ENCODE assay signal across 17 cellular contexts in genomic region chr10:24790599-24790998, GRCh38.
DNase-seq lines count a peak whose midpoint lies in the region; ATAC-seq, FAIRE-seq and TF ChIP-seq lines count a peak whose summit lies in the region.
"Had no signal": no experiment of that assay in that cellular context is flagged by ENCODE, and none has a peak within 500 bp of the region (broad histone marks: within the 10 kb centered on the region; RNA-seq: fewer than 3 reads in every experiment).

No MANE protein-coding gene starts in this region.

- no peak overlapping the region for H2BK15ac ChIP-seq in H1 (ENCODE audit: low read length)

- WGBS in HepG2 (ENCODE audit: low lambda C conversion rate): 70% methylated on average over 11 of the region's 11 CpGs
- 79% methylated on average over 11 of the region's 11 CpGs for WGBS in right lobe of liver (ENCODE audit: insufficient coverage, low coverage, low lambda C conversion rate, missing lambda C conversion rate)
- 90% methylated on average over 11 of the region's 11 CpGs; no CpG with 5 or more reads in 1 of the 2 experiments for WGBS in H1 (ENCODE audit: extremely low coverage in 1 of 2, insufficient coverage in 1 of 2, insufficient read length in 1 of 2, insufficient replicate concordance in 2 of 2, low coverage in 1 of 2, low lambda C conversion rate in 2 of 2, missing lambda C conversion rate in 1 of 2), 2 experiments
- 92 to 95% methylated on average over 11 of the region's 11 CpGs for WGBS in transverse colon (ENCODE audit: low coverage in 1 of 2), 2 donors
- WGBS in hepatocyte (ENCODE audit: low lambda C conversion rate, missing lambda C conversion rate): 87% methylated on average over 11 of the region's 11 CpGs

- H3K4ac ChIP-seq in H1 (replicated peaks; ENCODE audit: insufficient read length, low read depth, low read length): no peak overlapping the region

- H2BK12ac ChIP-seq in H1 (ENCODE audit: low read depth, low read length): no peak overlapping the region

- CTCF ChIA-PET in HepG2 (lab: Yijun Ruan, JAX; ENCODE audit: low intra/inter-chr PET ratio, low total read pairs) (no interaction called here), H1 (lab: Charles Lee; ENCODE audit: partially characterized antibody) (interaction anchor here (0.7 kb wide), 1 partner anchor 290 kb away, joined by 5 read pairs; no protein-coding TSS in a partner anchor)

- no peak overlapping the region for H2AK5ac ChIP-seq in H1 (ENCODE audit: low read depth, low read length)

- no peak overlapping the region for H4K5ac ChIP-seq in H1 (ENCODE audit: insufficient read length, low read depth, low read length)

- no peaks in the 10 kb centered on the region for H3K23me2 ChIP-seq in H1 (ENCODE audit: low read depth, low read length)

- H3K9ac ChIP-seq in HepG2 (ENCODE audit: insufficient read depth, low read depth, low read length): no peak overlapping the region
- no peak overlapping the region for H3K9ac ChIP-seq in H1 (replicated peaks in 1 of 4; ENCODE audit: extremely low read depth in 1 of 4, low read depth in 3 of 4, low read length in 3 of 4)

- H3K27me3 ChIP-seq in HepG2 (ENCODE audit: control insufficient read depth in 1 of 2, insufficient read depth in 2 of 2, low read length in 2 of 2): no peaks in the 10 kb centered on the region; a peak in 1 of 5 replicates
- H3K27me3 ChIP-seq in right lobe of liver: no peaks in the 10 kb centered on the region
- H3K27me3 ChIP-seq in H1 (replicated peaks in 1 of 4; ENCODE audit: control insufficient read depth in 3 of 4, extremely low read depth in 1 of 4, insufficient read depth in 3 of 4, low read length in 3 of 4): no peaks in the 10 kb centered on the region
- no peaks in the 10 kb centered on the region for H3K27me3 ChIP-seq in transverse colon
- no peaks in the 10 kb centered on the region for H3K27me3 ChIP-seq in hepatocyte

- H3K18ac ChIP-seq in H1 (ENCODE audit: extremely low read depth, low read length): no peak overlapping the region

- H3K36me3 ChIP-seq in HepG2 (replicated peaks in 1 of 2; ENCODE audit: control insufficient read depth in 1 of 2, insufficient read depth in 2 of 2, low read length in 2 of 2) (no peaks in the 10 kb centered on the region), right lobe of liver (no peaks in the 10 kb centered on the region), H1 (ENCODE audit: control insufficient read depth in 2 of 4, insufficient read depth in 4 of 4, low read length in 3 of 4) (no peaks in the 10 kb centered on the region), transverse colon (no peaks in the 10 kb centered on the region), hepatocyte (replicated peaks; ENCODE audit: insufficient read depth, low read depth) (no peaks in the 10 kb centered on the region)

- no peaks in the 10 kb centered on the region for H3K9me3 ChIP-seq in HepG2 (ENCODE audit: low read length)
- no peaks in the 10 kb centered on the region for H3K9me3 ChIP-seq in right lobe of liver
- H3K9me3 ChIP-seq in H1 (ENCODE audit: insufficient read depth in 2 of 2, low read depth in 1 of 2, low read length in 1 of 2): no peaks in the 10 kb centered on the region
- no peaks in the 10 kb centered on the region for H3K9me3 ChIP-seq in transverse colon
- no peaks in the 10 kb centered on the region for H3K9me3 ChIP-seq in hepatocyte (ENCODE audit: low read depth)

- no peak overlapping the region for H2BK5ac ChIP-seq in H1 (ENCODE audit: low read depth, low read length)

- no peaks in the 10 kb centered on the region for H4K20me1 ChIP-seq in HepG2 (ENCODE audit: insufficient read depth, low read length)
- no peaks in the 10 kb centered on the region for H4K20me1 ChIP-seq in H1 (replicated peaks in 1 of 2; ENCODE audit: control insufficient read depth in 1 of 2, insufficient read depth in 2 of 2, low read length in 2 of 2)
- H4K20me1 ChIP-seq in hepatocyte (ENCODE audit: insufficient read depth, poor library complexity, severe bottlenecking): no peaks in the 10 kb centered on the region

- no peak for TF ChIP-seq CTCF in HepG2 (CRISPR knock-in tag; IDR thresholded peaks at IDR 0.05)
- TF ChIP-seq CTCF in right lobe of liver (IDR thresholded peaks at IDR 0.05): no peak
- TF ChIP-seq CTCF in H1 (IDR thresholded peaks at IDR 0.05; ENCODE audit: control extremely low read depth in 1 of 3, insufficient read depth in 1 of 3, low read depth in 1 of 3, low read length in 3 of 3): no peak
- TF ChIP-seq CTCF in transverse colon (IDR thresholded peaks at IDR 0.05): no peak
- TF ChIP-seq CTCF in hepatocyte (IDR thresholded peaks at IDR 0.05; ENCODE audit: poor library complexity): no peak

- no peaks in the 10 kb centered on the region for H3K79me1 ChIP-seq in H1 (ENCODE audit: low read depth, low read length)

- H2BK120ac ChIP-seq in H1 (replicated peaks; ENCODE audit: low read depth, low read length): no peak overlapping the region

- in situ Hi-C loops in HepG2 (cut with HindIII; ENCODE audit: extremely low pct_ligation_motif_present, low pct_unique_long_range_greater_than_20kb) (no loop called here), transverse colon (cut with MboI; ENCODE audit: low pct_ligation_motif_present in 1 of 4, low pct_unique_long_range_greater_than_20kb in 1 of 4, low sequenced_read_pairs in 3 of 4) (no loop called here)

- no peak for TF ChIP-seq POLR2A in HepG2 (IDR thresholded peaks at IDR 0.05; ENCODE audit: insufficient read depth in 1 of 2, low read depth in 2 of 2, low read length in 2 of 2)
- no peak for TF ChIP-seq POLR2A in right lobe of liver (IDR thresholded peaks at IDR 0.05)
- TF ChIP-seq POLR2A in H1 (IDR thresholded peaks at IDR 0.05; ENCODE audit: control extremely low read depth in 1 of 2, low read depth in 2 of 2, low read length in 2 of 2): no peak
- no peak for TF ChIP-seq POLR2A in transverse colon (IDR thresholded peaks at IDR 0.05)
- no peak for TF ChIP-seq POLR2A in GM18505 (IDR thresholded peaks at IDR 0.05; ENCODE audit: borderline replicate concordance, extremely low read depth, insufficient read depth, insufficient read length)

- ATAC-seq in HepG2 (no peak), right lobe of liver (no peak), GM18505 (IDR thresholded peaks at IDR 0.05; ENCODE audit: unreplicated experiment) (no peak)
- ATAC-seq: sciatic nerve, T-helper 17 cell had no signal

- intact Hi-C loops in HepG2 (cut with micrococcal nuclease; ENCODE audit: unreplicated experiment): no loop called here
- intact Hi-C loops in right lobe of liver (cut with DNase I): no loop called here
- intact Hi-C loops in transverse colon (cut with DNase I; ENCODE audit: low total_unique reads): no loop called here

- H3K4me3 ChIP-seq in HepG2 (replicated peaks in 1 of 3; ENCODE audit: insufficient read depth in 1 of 3, low read depth in 2 of 3, low read length in 3 of 3): no peak overlapping the region
- no peak overlapping the region for H3K4me3 ChIP-seq in right lobe of liver
- H3K4me3 ChIP-seq in H1 (ENCODE audit: extremely low read depth in 1 of 4, insufficient read depth in 2 of 4, low read depth in 3 of 4, low read length in 4 of 4): no peak overlapping the region
- no peak overlapping the region for H3K4me3 ChIP-seq in transverse colon
- H3K4me3 ChIP-seq in hepatocyte: no peak overlapping the region

- TF ChIP-seq EP300 in HepG2 (IDR thresholded peaks at IDR 0.05; ENCODE audit: low read depth in 2 of 2, low read length in 2 of 2) (no peak), HepG2 (CRISPR knock-in tag; IDR thresholded peaks at IDR 0.05; ENCODE audit: borderline replicate concordance) (no peak), H1 (IDR thresholded peaks at IDR 0.05; ENCODE audit: borderline replicate concordance in 1 of 2, low read depth in 2 of 2, low read length in 2 of 2) (no peak), transverse colon (IDR thresholded peaks at IDR 0.05; ENCODE audit: low read depth) (no peak)

- H4K91ac ChIP-seq in H1 (replicated peaks; ENCODE audit: insufficient read length, low read length): no peak overlapping the region

- no peak overlapping the region for H3K27ac ChIP-seq in HepG2 (ENCODE audit: extremely low read length, insufficient read depth, low read length)
- H3K27ac ChIP-seq in right lobe of liver: no peak overlapping the region
- no peak overlapping the region for H3K27ac ChIP-seq in H1 (ENCODE audit: low read depth, low read length)
- H3K27ac ChIP-seq in temporal lobe (ENCODE audit: low read depth, low read length): peak overlapping the region; percentile 98
- H3K27ac ChIP-seq in transverse colon: no peak overlapping the region
- H3K27ac ChIP-seq in hepatocyte: no peak overlapping the region

- DNase-seq in HepG2 (ENCODE audit: low spot score) (no peak), right lobe of liver (no peak), H1 (ENCODE audit: low read depth in 1 of 2, low spot score in 2 of 2) (no peak), myocyte (ENCODE audit: low read depth) (peak; percentile 27), transverse colon (no peak), hepatocyte (ENCODE audit: low spot score) (no peak)
- DNase-seq: ACHN; activated CD4-positive, CD25-positive, alpha-beta regulatory T cell; HFFc6; NCI-H1436 treated with DMSO at 0.1 percent for 48 hours; NCI-H446 treated with DMSO at 0.1 percent for 48 hours; SHP77 treated with DMSO at 0.1 percent for 48 hours; stimulated activated CD4-positive, alpha-beta T cell treated with anti-CD3 and anti-CD28 coated beads, Interleukin-2, amount 100 ng/mL, for 24 hours; T-helper 17 cell had no signal

- H3K4me2 ChIP-seq in HepG2 (ENCODE audit: low read depth, low read length) (no peak overlapping the region), H1 (ENCODE audit: insufficient read depth in 1 of 2, low read depth in 2 of 2, low read length in 2 of 2) (no peak overlapping the region), hepatocyte (no peak overlapping the region)

- H3K23ac ChIP-seq in H1 (ENCODE audit: insufficient read length): no peak overlapping the region

- POLR2A ChIA-PET in HepG2 (lab: Yijun Ruan, JAX): no interaction called here
- POLR2A ChIA-PET in H1 (lab: Charles Lee; ENCODE audit: partially characterized antibody): no interaction called here

- H3K9me2 ChIP-seq in hepatocyte (replicated peaks; ENCODE audit: insufficient read depth): no peaks in the 10 kb centered on the region

- BruUV-seq in HepG2 (replicated peaks; lab: Mats Ljungman, UMichigan): no TSS peak

- no peak overlapping the region for H2BK20ac ChIP-seq in H1 (ENCODE audit: low read length)

- no peak overlapping the region for H2AFZ ChIP-seq in HepG2 (ENCODE audit: low read length)
- H2AFZ ChIP-seq in H1 (ENCODE audit: low read length): peak overlapping the region; percentile 79; the same call in 1 of the 2 replicates
- no peak overlapping the region for H2AFZ ChIP-seq in hepatocyte

- FAIRE-seq in HepG2 (lab: Jason Lieb, UNC): no peak
- no peak for FAIRE-seq in H1 (lab: Jason Lieb, UNC)

- no peaks in the 10 kb centered on the region for H3K4me1 ChIP-seq in HepG2 (ENCODE audit: insufficient read depth, low read length)
- H3K4me1 ChIP-seq in right lobe of liver: no peaks in the 10 kb centered on the region
- H3K4me1 ChIP-seq in H1 (replicated peaks in 1 of 4; ENCODE audit: control insufficient read depth in 3 of 4, insufficient read depth in 4 of 4, low read length in 3 of 4): no peaks in the 10 kb centered on the region
- H3K4me1 ChIP-seq in transverse colon: no peaks in the 10 kb centered on the region
- H3K4me1 ChIP-seq in hepatocyte (ENCODE audit: insufficient read depth): no peaks in the 10 kb centered on the region

- no peak overlapping the region for H4K8ac ChIP-seq in H1 (ENCODE audit: extremely low read depth, insufficient read depth, low read length)

- TF ChIP-seq RAD21 in HepG2 (CRISPR knock-in tag; IDR thresholded peaks at IDR 0.05) (no peak), H1 (IDR thresholded peaks at IDR 0.05 in 1 of 2, conservative IDR thresholded peaks at IDR 0.05 in 1 of 2; ENCODE audit: low read depth in 2 of 2, low read length in 2 of 2) (no peak)

- H3K79me2 ChIP-seq in HepG2 (ENCODE audit: insufficient read depth, low read length) (no peaks in the 10 kb centered on the region), H1 (ENCODE audit: control insufficient read depth in 1 of 2, insufficient read depth in 2 of 2, low read length in 2 of 2) (no peaks in the 10 kb centered on the region), hepatocyte (no peaks in the 10 kb centered on the region)

- H3K14ac ChIP-seq in H1 (ENCODE audit: insufficient read length): no peak overlapping the region

- no peak overlapping the region for H3K56ac ChIP-seq in H1 (replicated peaks; ENCODE audit: insufficient read length, low read depth, low read length)
